ENCODE assay signal across 8 cellular contexts in genomic region chr14:103529383-103530365, GRCh38. TPM values are rescaled to one million over a fixed set of nuclear protein-coding genes. Genes with fewer than 3 reads are reported as not detected.
A peak's percentile ranks its signal among the peaks of the same experiment; 100 is the strongest.
DNase-seq lines count a peak whose midpoint lies in the region; ATAC-seq and TF ChIP-seq lines count a peak whose summit lies in the region.

No MANE protein-coding gene starts in this region.

- TF ChIP-seq CTCF in DOHH2 (IDR thresholded peaks at IDR 0.05; ENCODE audit: low read depth, low read length, poor library complexity, severe bottlenecking) = no peak
- TF ChIP-seq CTCF in OCI-LY7 (conservative IDR thresholded peaks at IDR 0.05; ENCODE audit: low read length) = no peak
- TF ChIP-seq CTCF in epithelial cell of esophagus (IDR thresholded peaks at IDR 0.05; ENCODE audit: insufficient read depth, low read depth, low read length, missing control alignments) = no peak
- TF ChIP-seq CTCF in ovary (IDR thresholded peaks at IDR 0.05) = no peak

- H3K79me2 ChIP-seq in DOHH2 (ENCODE audit: control insufficient read depth, low read length) (peaks cover 41% of the 10 kb centered on the region), OCI-LY7 (ENCODE audit: insufficient read depth, low read depth, low read length) (peaks cover 27% of the 10 kb centered on the region)

- no peaks in the 10 kb centered on the region for H3F3A ChIP-seq in DOHH2 (ENCODE audit: control insufficient read depth, insufficient read depth)

- BruUV-seq in OCI-LY7 (replicated peaks; lab: Mats Ljungman, UMichigan) = TSS peak; percentile 88

- ATAC-seq in HG03342 (IDR thresholded peaks at IDR 0.05; ENCODE audit: unreplicated experiment) = no peak

- 45 to 49% (median 46%) methylated on average over 33 to 42 of the region's 42 CpGs for WGBS in ovary, 3 donors

- no peaks in the 10 kb centered on the region for H3K9me2 ChIP-seq in DOHH2 (replicated peaks; ENCODE audit: control insufficient read depth, low read length)
- no peaks in the 10 kb centered on the region for H3K9me2 ChIP-seq in OCI-LY7 (ENCODE audit: insufficient read depth, low read length)

- H3K27me3 ChIP-seq in DOHH2 (ENCODE audit: control insufficient read depth, low read length) (no peaks in the 10 kb centered on the region), ovary (no peaks in the 10 kb centered on the region)

- H3K36me3 ChIP-seq in DOHH2 (ENCODE audit: control insufficient read depth, low read length) (peaks cover 29% of the 10 kb centered on the region), OCI-LY7 (ENCODE audit: insufficient read depth, low read length) (peaks cover 27% of the 10 kb centered on the region; the same call in 1 of the 2 replicates), ovary (no peaks in the 10 kb centered on the region)

- H3K4me3 ChIP-seq in DOHH2 (ENCODE audit: low read length) (peak overlapping the region; percentile 88), OCI-LY7 (ENCODE audit: low read depth, low read length, poor library complexity, severe bottlenecking) (peak overlapping the region; percentile 92), epithelial cell of esophagus (ENCODE audit: low read length) (peak overlapping the region; percentile 95), ovary (peak overlapping the region; percentile 94)

- H3K9me3 ChIP-seq in DOHH2 (ENCODE audit: control insufficient read depth, insufficient read depth, low read length) (no peaks in the 10 kb centered on the region), OCI-LY7 (ENCODE audit: low read length) (no peaks in the 10 kb centered on the region), ovary (no peaks in the 10 kb centered on the region)

- H3K27ac ChIP-seq in DOHH2 (ENCODE audit: low read depth, low read length) (no peak overlapping the region), OCI-LY7 (ENCODE audit: low read depth, low read length, poor library complexity, severe bottlenecking) (peak overlapping the region; percentile 19), ovary (peak overlapping the region; percentile 51 to 90)

- peaks cover 32% of the 10 kb centered on the region for H3K4me1 ChIP-seq in DOHH2 (ENCODE audit: control insufficient read depth, low read length)
- peaks cover 28% of the 10 kb centered on the region for H3K4me1 ChIP-seq in OCI-LY7 (ENCODE audit: insufficient read depth, low read length, poor library complexity, severe bottlenecking)
- H3K4me1 ChIP-seq in ovary (ENCODE audit: insufficient read depth) = peaks cover 17% of the 10 kb centered on the region

- CTCF ChIA-PET in OCI-LY7 (lab: Charles Lee; ENCODE audit: unreplicated experiment) = interaction anchor here (0.6 to 1.5 kb wide), 2 partner anchors 11 to 12 kb away, joined by 3 read pairs; no protein-coding TSS in a partner anchor

- TF ChIP-seq EP300 in ovary (IDR thresholded peaks at IDR 0.05) = no peak

- H2AFZ ChIP-seq in OCI-LY7 (ENCODE audit: low read length) = no peak overlapping the region; the same call in 1 of the 2 replicates

- H3K4me2 ChIP-seq in DOHH2 (ENCODE audit: low read length) (peak overlapping the region; percentile 92), OCI-LY7 (ENCODE audit: low read length) (peak overlapping the region; percentile 84)

- no peak for DNase-seq in OCI-LY7 (ENCODE audit: low spot score)
- DNase-seq in epithelial cell of esophagus (ENCODE audit: low read depth) = no peak
- peak in 2 of 5 donors; percentile 46 to 50 for DNase-seq in ovary
- DNase-seq in HCEC 1CT = no peak
- DNase-seq in activated effector memory CD4-positive, alpha-beta T cell treated with Interleukin-2 at 50 U/mL for 16 hours = no peak
- no peak for DNase-seq in occipital lobe (lab: John Stamatoyannopoulos, UW)

- intact Hi-C loops in OCI-LY7 (cut with micrococcal nuclease; ENCODE audit: unreplicated experiment) = no loop called here
- intact Hi-C loops in ovary (cut with DNase I) = no loop called here

- H4K20me1 ChIP-seq in DOHH2 (ENCODE audit: control insufficient read depth, insufficient read depth, low read depth, low read length) = no peaks in the 10 kb centered on the region
- H4K20me1 ChIP-seq in OCI-LY7 (ENCODE audit: insufficient read depth, low read length) = no peaks in the 10 kb centered on the region

- TF ChIP-seq POLR2A in ovary (IDR thresholded peaks at IDR 0.05) = no peak

- POLR2A ChIA-PET in OCI-LY7 (lab: Charles Lee) = interaction anchor here (0.6 to 1.1 kb wide), 2 partner anchors 32 to 63 kb away, joined by 4 read pairs; no protein-coding TSS in a partner anchor

RNA-seq across cellular contexts. Expression of gene TRMT61A, which starts 0.7 kb away (rescaled TPM):
- 16.7 and 17.1 TPM in 2 replicates for total RNA-seq in OCI-LY7 (2014; rRNA removed; shearing (Covaris generic))
- total RNA-seq in OCI-LY7 (2022) = 11.2 and 13.1 TPM in 2 replicates
- 10 to 100 TPM in 6 of 7 donors, 1 to 10 TPM in 1; 8.1 to 20.9 (median 14.8) TPM for total RNA-seq in ovary
- 10 to 100 TPM in 1 of 2 donors, under 1 TPM in 1; 0.62 to 12.1 TPM for polyA plus RNA-seq in ovary
- total RNA-seq in occipital lobe = 5.9 TPM

RNA-seq across cellular contexts. Expression of gene CKB, which starts 7.0 kb away (rescaled TPM):
- total RNA-seq in OCI-LY7 (2014; rRNA removed; shearing (Covaris generic)) = 0.57 and 0.82 TPM in 2 replicates
- 3.0 and 3.2 TPM in 2 replicates for total RNA-seq in OCI-LY7 (2022)
- 100 to 1,000 TPM in 6 of 7 donors, 10 to 100 TPM in 1; 79.4 to 284 (median 140) TPM for total RNA-seq in ovary
- 100 to 1,000 TPM in 1 of 2 donors, 10 to 100 TPM in 1; 47.5 to 134 TPM for polyA plus RNA-seq in ovary
- 278 TPM for total RNA-seq in occipital lobe

RNA-seq across cellular contexts. Expression of gene BAG5, which starts 32.8 kb away (rescaled TPM):
- total RNA-seq in OCI-LY7 (2014; rRNA removed; shearing (Covaris generic)) = 26.1 and 29.2 TPM in 2 replicates
- total RNA-seq in OCI-LY7 (2022) (36.3 and 38.7 TPM in 2 replicates), ovary (10 to 100 TPM; 13.2 to 29.1 (median 24.4) TPM), occipital lobe (46.6 TPM)
- 10 to 100 TPM in 1 of 2 donors, 1 to 10 TPM in 1; 9.8 to 26.6 TPM for polyA plus RNA-seq in ovary

RNA-seq across cellular contexts. Expression of gene COA8, which starts 33.1 kb away (rescaled TPM):
- 18.2 and 18.7 TPM in 2 replicates for total RNA-seq in OCI-LY7 (2014; rRNA removed; shearing (Covaris generic))
- total RNA-seq in OCI-LY7 (2022) (33.0 and 38.9 TPM in 2 replicates), ovary (10 to 100 TPM; 11.4 to 28.1 (median 26.6) TPM), occipital lobe (27.5 TPM)
- 10 to 100 TPM; 34.9 to 50.1 TPM for polyA plus RNA-seq in ovary

Comparison
In these comparisons a context has a peak if more than half of its experiments do, and no peak if none do; other contexts are left out.
1. RNA of gene CKB, which starts 7.0 kb away (total RNA-seq): 278 TPM in occipital lobe (single experiment) and 79.4 to 284 TPM in ovary; 0.57 to 3.2 TPM in OCI-LY7; every median in the first group is over 10 times any median in the second.
2. Peak in every context shown above with its lines, with median percentiles within 50 percentile points of each other: H3K4me3 ChIP-seq.